In genomic region chr18:79970419-79971133, GRCh38 we compare ENCODE assay signal across 20 cellular contexts.
"Had no signal": no experiment of that assay in that cellular context is flagged by ENCODE, and none has a peak within 500 bp of the region (broad histone marks: within the 10 kb centered on the region; RNA-seq: fewer than 3 reads in every experiment).

No MANE protein-coding gene starts in this region.

- H3K27me3 Mint-ChIP-seq: dendritic cell treated with granulocyte-macrophage colony-stimulating factor and Interleukin-4, amounts not matched to agents 40 ng/mL and 50 ng/mL, for 4 days had no signal

- ATAC-seq: heart right ventricle, left lobe of liver, mucosa of descending colon had no signal

- H3K9me3 ChIP-seq: heart right ventricle, mucosa of descending colon, sigmoid colon, tibial artery, upper lobe of left lung, vagina had no signal

- DNase-seq: cerebellar nuclear complex; endodermal cell; erythroblast; foreskin melanocyte; heart right ventricle; hypothalamus; islet precursor cell; mammary epithelial cell; mucosa of descending colon; sigmoid colon; stimulated activated CD4-positive, alpha-beta T cell treated with anti-CD3 and anti-CD28 coated beads, Interleukin-2, amount 100 ng/mL, for 24 hours; stimulated activated CD4-positive, alpha-beta T cell treated with anti-CD3 and anti-CD28 coated beads, Interleukin-4, amount 100 ng/mL, for 4 hours; stimulated activated naive CD4-positive, alpha-beta T cell had no signal

- H3K4me3 Mint-ChIP-seq: dendritic cell treated with granulocyte-macrophage colony-stimulating factor and Interleukin-4, amounts not matched to agents 40 ng/mL and 50 ng/mL, for 4 days; endodermal cell; nephron had no signal

- H3K4me3 ChIP-seq: heart right ventricle, mucosa of descending colon, sigmoid colon, skin epidermis, tibial artery, upper lobe of left lung, vagina had no signal

- H3K27ac Mint-ChIP-seq: dendritic cell treated with granulocyte-macrophage colony-stimulating factor and Interleukin-4, amounts not matched to agents 40 ng/mL and 50 ng/mL, for 4 days; endodermal cell had no signal

- H3K27ac ChIP-seq: heart right ventricle, sigmoid colon, skin epidermis, tibial artery, upper lobe of left lung, vagina had no signal

- H3K9me3 Mint-ChIP-seq: dendritic cell treated with granulocyte-macrophage colony-stimulating factor and Interleukin-4, amounts not matched to agents 40 ng/mL and 50 ng/mL, for 4 days had no signal
